Comparison of ENCODE assay signal across 23 cellular contexts in genomic region chr15:33358303-33358702, GRCh38. TPM values are rescaled to one million over a fixed set of nuclear protein-coding genes. Genes with fewer than 3 reads are reported as not detected.
DNase-seq lines count a peak whose midpoint lies in the region; TF ChIP-seq lines count a peak whose summit lies in the region.
"Had no signal": no experiment of that assay in that cellular context is flagged by ENCODE, and none has a peak within 500 bp of the region (broad histone marks: within the 10 kb centered on the region; RNA-seq: fewer than 3 reads in every experiment).

No MANE protein-coding gene starts in this region.

- no peak for TF ChIP-seq CTCF in H9 (conservative IDR thresholded peaks at IDR 0.05)

- H3K36me3 Mint-ChIP-seq in H9 (ENCODE audit: insufficient read depth in 1 of 3, low read depth in 3 of 3): no peaks in the 10 kb centered on the region
- H3K36me3 Mint-ChIP-seq in activated CD4-positive, alpha-beta T cell treated with anti-CD3 and anti-CD28 coated beads, Interleukin-2, amount 10 ng/mL, durations not matched to agents 7 days and 5 days (ENCODE audit: low read depth): no peaks in the 10 kb centered on the region
- H3K36me3 Mint-ChIP-seq: activated naive CD4-positive, alpha-beta T cell treated with anti-CD3 and anti-CD28 coated beads, Interleukin-2, amount 50 U/mL, for 72 hours had no signal

- no peak overlapping the region; a peak in 1 of 7 replicates for H3K27ac Mint-ChIP-seq in H9
- no peak overlapping the region for H3K27ac Mint-ChIP-seq in activated CD4-positive, alpha-beta T cell treated with anti-CD3 and anti-CD28 coated beads, Interleukin-2, amount 10 ng/mL, durations not matched to agents 7 days and 5 days
- H3K27ac Mint-ChIP-seq: activated naive CD4-positive, alpha-beta T cell treated with anti-CD3 and anti-CD28 coated beads, Interleukin-2, amount 50 U/mL, for 72 hours; activated T-cell treated with anti-CD3 and anti-CD28 coated beads, Interleukin-2, amount 50 U/mL, for 72 hours had no signal

- WGBS in ectodermal cell, 2 experiments: 23 to 24% methylated on average over 2 of the region's 2 CpGs
- no CpG with 5 or more reads among the region's 2 CpGs for WGBS in H9 (ENCODE audit: extremely low coverage, insufficient read length, low lambda C conversion rate)

- no peak overlapping the region for H3K56ac ChIP-seq in H9 (ENCODE audit: insufficient read length, low read depth, low read length)

- no peak overlapping the region for H3K4me3 Mint-ChIP-seq in H9
- no peak overlapping the region for H3K4me3 Mint-ChIP-seq in activated CD4-positive, alpha-beta T cell treated with anti-CD3 and anti-CD28 coated beads, Interleukin-2, amount 10 ng/mL, durations not matched to agents 7 days and 5 days
- H3K4me3 Mint-ChIP-seq: activated T-cell treated with anti-CD3 and anti-CD28 coated beads, Interleukin-2, amount 50 U/mL, for 72 hours had no signal

- H4K8ac ChIP-seq in H9 (replicated peaks; ENCODE audit: insufficient read length, low read depth, low read length): no peak overlapping the region

- POLR2A ChIA-PET in activated CD4-positive, alpha-beta T cell treated with anti-CD3 and anti-CD28 coated beads, Interleukin-2, amount 10 ng/mL, durations not matched to agents 7 days and 5 days (lab: Charles Lee): no interaction called here

- no peak overlapping the region for H3K4me3 ChIP-seq in ectodermal cell (ENCODE audit: insufficient read depth, low read depth, low read length)
- H3K4me3 ChIP-seq: BLaER1 treated with 17β-estradiol and CSF1 and Interleukin-3, amounts not matched to agents 10 nM and 100 nM; body of pancreas; gastroesophageal sphincter; left ventricle myocardium inferior; stomach; upper lobe of left lung had no signal

- CTCF ChIA-PET in activated CD4-positive, alpha-beta T cell treated with anti-CD3 and anti-CD28 coated beads, Interleukin-2, amount 10 ng/mL, durations not matched to agents 7 days and 5 days (lab: Charles Lee): no interaction called here

- no peak overlapping the region for H3K18ac ChIP-seq in H9 (ENCODE audit: insufficient read length, low read depth, low read length)

- H3K9me3 ChIP-seq in ectodermal cell (ENCODE audit: control insufficient read depth, low read length): no peaks in the 10 kb centered on the region
- no peaks in the 10 kb centered on the region for H3K9me3 ChIP-seq in H9 (ENCODE audit: control insufficient read depth, low read depth, low read length)
- H3K9me3 ChIP-seq: BLaER1 treated with 17β-estradiol and CSF1 and Interleukin-3, amounts not matched to agents 10 nM and 100 nM; body of pancreas; gastroesophageal sphincter; left ventricle myocardium inferior; stomach; upper lobe of left lung had no signal

- H3K27ac ChIP-seq in ectodermal cell (ENCODE audit: insufficient read depth, low read depth, low read length, poor library complexity, severe bottlenecking) (peak overlapping the region; percentile 78), H9 (ENCODE audit: insufficient read length, low read depth, low read length) (no peak overlapping the region)
- H3K27ac ChIP-seq: BLaER1 treated with 17β-estradiol and CSF1 and Interleukin-3, amounts not matched to agents 10 nM and 100 nM; body of pancreas; epithelial cell of prostate; gastroesophageal sphincter; left ventricle myocardium inferior; stomach; upper lobe of left lung had no signal

- peaks cover 8 to 9% of the 10 kb centered on the region in 2 experiments for H3K4me1 Mint-ChIP-seq in H9
- H3K4me1 Mint-ChIP-seq in activated CD4-positive, alpha-beta T cell treated with anti-CD3 and anti-CD28 coated beads, Interleukin-2, amount 10 ng/mL, durations not matched to agents 7 days and 5 days: no peaks in the 10 kb centered on the region

- no peak overlapping the region for H3K4ac ChIP-seq in H9 (ENCODE audit: low read depth, low read length)

- H3K36me3 ChIP-seq in ectodermal cell (ENCODE audit: control insufficient read depth, insufficient read depth, low read length): no peaks in the 10 kb centered on the region
- H3K36me3 ChIP-seq: BLaER1 treated with 17β-estradiol and CSF1 and Interleukin-3, amounts not matched to agents 10 nM and 100 nM; gastroesophageal sphincter; left ventricle myocardium inferior; stomach; upper lobe of left lung had no signal

- H3K79me1 ChIP-seq in H9 (ENCODE audit: insufficient read depth, low read depth, low read length, poor library complexity, severe bottlenecking): no peaks in the 10 kb centered on the region

- no peaks in the 10 kb centered on the region for H3K79me2 ChIP-seq in H9 (ENCODE audit: insufficient read depth, low read length)

- H4K5ac ChIP-seq in H9 (ENCODE audit: insufficient read length, low read depth, low read length): no peak overlapping the region

- H3K23me2 ChIP-seq in H9 (ENCODE audit: insufficient read length, low read depth, low read length, poor library complexity, severe bottlenecking): no peaks in the 10 kb centered on the region

- H3K27me3 Mint-ChIP-seq in H9 (ENCODE audit: low read depth): no peaks in the 10 kb centered on the region
- peaks cover 10% of the 10 kb centered on the region for H3K27me3 Mint-ChIP-seq in activated CD4-positive, alpha-beta T cell treated with anti-CD3 and anti-CD28 coated beads, Interleukin-2, amount 10 ng/mL, durations not matched to agents 7 days and 5 days

- no peak overlapping the region for H2AFZ ChIP-seq in H9 (ENCODE audit: low read length)

- no peak overlapping the region for H4K91ac ChIP-seq in H9 (ENCODE audit: insufficient read length, low read depth, low read length)

- no peak overlapping the region for H2AK5ac ChIP-seq in H9 (ENCODE audit: insufficient read length, low read length)

- no peak overlapping the region for H2BK12ac ChIP-seq in H9 (ENCODE audit: insufficient read length, low read depth, low read length)

- peak; percentile 6 for DNase-seq in AG08395 (ENCODE audit: low spot score)
- peak; percentile 23 for DNase-seq in OCI-M1 (lab: John Stamatoyannopoulos, UW)
- peak; percentile 72 for DNase-seq in myocyte (ENCODE audit: low read depth)
- DNase-seq in NCI-H2081 treated with DMSO at 0.1 percent for 48 hours (lab: John Stamatoyannopoulos, UW): no peak
- no peak for DNase-seq in H9
- no peak for DNase-seq in germinal center (ENCODE audit: low spot score)
- no peak for DNase-seq in activated CD4-positive, alpha-beta T cell treated with anti-CD3 and anti-CD28 coated beads, Interleukin-2, amount 10 ng/mL, durations not matched to agents 7 days and 5 days
- DNase-seq: activated CD4-positive, CD25-positive, alpha-beta regulatory T cell treated with anti-CD3 and anti-CD28 coated beads, Interleukin-2, amount 50 U/mL, for 72 hours; activated T-cell treated with anti-CD3 and anti-CD28 coated beads, Interleukin-2, amount 50 U/mL, for 72 hours; body of pancreas; GF-D8; H7; left ventricle myocardium inferior; NCI-H748 treated with DMSO at 0.1 percent for 48 hours; stomach; upper lobe of left lung had no signal

- no peaks in the 10 kb centered on the region for H3K27me3 ChIP-seq in ectodermal cell (ENCODE audit: control insufficient read depth, insufficient read depth, low read length, poor library complexity, severe bottlenecking)
- H3K27me3 ChIP-seq in H9 (ENCODE audit: insufficient read depth, low read length): no peaks in the 10 kb centered on the region
- H3K27me3 ChIP-seq: BLaER1 treated with 17β-estradiol and CSF1 and Interleukin-3, amounts not matched to agents 10 nM and 100 nM; body of pancreas; gastroesophageal sphincter; stomach; upper lobe of left lung had no signal

- no peak overlapping the region for H3K23ac ChIP-seq in H9 (ENCODE audit: insufficient read length, low read depth, low read length)

- H3K4me1 ChIP-seq in ectodermal cell (ENCODE audit: control insufficient read depth, insufficient read depth, low read length) (peaks cover 20% of the 10 kb centered on the region), H9 (ENCODE audit: insufficient read depth, low read length) (no peaks in the 10 kb centered on the region)
- H3K4me1 ChIP-seq: BLaER1 treated with 17β-estradiol and CSF1 and Interleukin-3, amounts not matched to agents 10 nM and 100 nM; body of pancreas; gastroesophageal sphincter; left ventricle myocardium inferior; stomach; upper lobe of left lung had no signal

- H3K9me3 Mint-ChIP-seq in H9: no peaks in the 10 kb centered on the region
- H3K9me3 Mint-ChIP-seq in activated CD4-positive, alpha-beta T cell treated with anti-CD3 and anti-CD28 coated beads, Interleukin-2, amount 10 ng/mL, durations not matched to agents 7 days and 5 days: no peaks in the 10 kb centered on the region
- H3K9me3 Mint-ChIP-seq: activated naive CD4-positive, alpha-beta T cell treated with anti-CD3 and anti-CD28 coated beads, Interleukin-2, amount 50 U/mL, for 72 hours; activated T-cell treated with anti-CD3 and anti-CD28 coated beads, Interleukin-2, amount 50 U/mL, for 72 hours had no signal

- no peak overlapping the region for H2BK20ac ChIP-seq in H9 (ENCODE audit: low read depth, low read length, poor library complexity, severe bottlenecking)

- no peaks in the 10 kb centered on the region for H4K20me1 ChIP-seq in H9 (ENCODE audit: control insufficient read depth, insufficient read depth, insufficient read length)
- H4K20me1 ChIP-seq: BLaER1 treated with 17β-estradiol and CSF1 and Interleukin-3, amounts not matched to agents 10 nM and 100 nM had no signal

- H2BK15ac ChIP-seq in H9 (ENCODE audit: low read depth, low read length): no peak overlapping the region

- no peak overlapping the region for H3K9ac ChIP-seq in H9 (ENCODE audit: extremely low read depth, insufficient read length, low read length)
- H3K9ac ChIP-seq: BLaER1 treated with 17β-estradiol and CSF1 and Interleukin-3, amounts not matched to agents 10 nM and 100 nM had no signal

- H2BK120ac ChIP-seq in H9 (ENCODE audit: low read depth, low read length, poor library complexity, severe bottlenecking): no peak overlapping the region

- H3K4me2 ChIP-seq in H9 (ENCODE audit: insufficient read depth, insufficient read length, low read length): no peak overlapping the region
- H3K4me2 ChIP-seq: BLaER1 treated with 17β-estradiol and CSF1 and Interleukin-3, amounts not matched to agents 10 nM and 100 nM had no signal

- no peak overlapping the region for H3T11ph ChIP-seq in H9 (ENCODE audit: low read length)

- H2BK5ac ChIP-seq in H9 (ENCODE audit: insufficient read length, low read length): no peak overlapping the region

- H3K14ac ChIP-seq in H9 (ENCODE audit: insufficient read depth, low read length): no peak overlapping the region

RNA-seq across cellular contexts. Expression of gene RYR3, which starts 47.5 kb away (rescaled TPM):
- polyA plus RNA-seq in ectodermal cell (2013, experiment 1 of 4): 1.3 TPM
- polyA plus RNA-seq in ectodermal cell (2013, experiment 2 of 4): 2.1 TPM
- polyA plus RNA-seq in ectodermal cell (2013, experiment 3 of 4): 1.7 TPM
- 2.3 TPM for polyA plus RNA-seq in ectodermal cell (2013, experiment 4 of 4)
- total RNA-seq in myocyte (0.05 and 0.11 TPM in 2 replicates), H9 (2021) (0.85 and 1.9 TPM in 2 replicates)
- 0.66 TPM for polyA plus RNA-seq in myocyte (2012)
- not detected for total RNA-seq in activated CD4-positive, alpha-beta T cell treated with anti-CD3 and anti-CD28 coated beads, Interleukin-2, amount 10 ng/mL, durations not matched to agents 7 days and 5 days
- total RNA-seq: activated CD8-positive, alpha-beta memory T cell treated with anti-CD3 and anti-CD28 coated beads for 36 hours; activated naive CD4-positive, alpha-beta T cell treated with anti-CD3 and anti-CD28 coated beads, Interleukin-2, amount 50 U/mL, for 72 hours; activated T-cell treated with anti-CD3 and anti-CD28 coated beads, Interleukin-2, amount 50 U/mL, for 72 hours; osteocyte had no signal

Comparison
In these comparisons a context has a peak if more than half of its experiments do, and no peak if none do; other contexts are left out.
1. DNase-seq: peak in AG08395 (single experiment), OCI-M1 (single experiment) and myocyte (single experiment); none in NCI-H2081 treated with DMSO at 0.1 percent for 48 hours (single experiment), H9 (single experiment), germinal center (single experiment) and activated CD4-positive, alpha-beta T cell treated with anti-CD3 and anti-CD28 coated beads, Interleukin-2, amount 10 ng/mL, durations not matched to agents 7 days and 5 days (single experiment).